ENCODE assay signal across 1 cellular context in the genomic region with DNA sequence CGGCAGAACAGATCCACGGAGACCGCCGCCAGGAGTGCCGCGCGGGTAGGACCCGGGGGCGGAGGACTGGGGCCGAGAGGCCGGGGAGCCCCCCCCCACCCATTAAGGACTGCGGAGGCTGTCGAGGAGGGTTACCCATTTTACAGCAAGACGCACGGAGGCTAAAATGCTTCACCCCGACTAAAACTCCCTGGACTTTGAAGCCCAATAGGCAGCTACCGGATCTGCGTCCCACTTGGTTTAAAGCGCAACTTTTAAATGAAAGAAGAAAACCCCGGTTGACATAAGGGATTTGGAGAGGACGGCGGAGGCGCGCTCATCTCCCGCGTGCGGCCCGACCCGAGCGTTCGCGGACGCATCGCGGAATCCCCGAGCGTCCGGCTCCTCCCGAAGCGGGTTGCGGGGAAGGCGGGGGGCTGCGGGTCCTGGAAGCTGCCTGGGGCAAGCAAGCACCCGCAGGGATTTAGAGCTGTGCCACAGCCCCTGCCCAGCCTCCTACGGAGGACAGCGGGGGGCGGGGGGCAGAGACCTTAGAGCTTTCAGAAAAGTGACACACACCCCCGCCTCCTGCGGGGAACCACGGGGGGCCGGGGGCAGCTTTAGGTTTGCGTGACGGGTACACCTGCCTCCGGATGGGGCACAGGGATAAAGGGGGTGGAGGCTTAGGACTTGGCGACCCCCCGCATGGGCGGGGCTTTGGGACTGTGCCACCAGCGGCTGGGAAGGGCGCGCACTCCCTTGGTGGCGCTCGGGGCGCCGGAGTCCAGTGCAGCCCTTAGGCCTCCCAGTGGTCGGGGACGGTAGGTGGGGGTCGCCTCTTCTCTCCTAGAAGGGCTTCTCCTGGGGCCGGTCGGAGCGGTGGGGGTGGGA.
TF ChIP-seq lines count a peak whose summit lies in the region.

No MANE protein-coding gene starts in this region.

TF ChIP-seq in IMR-90, 13 proteins besides CTCF, POLR2A, EP300 and RAD21 (continued from another document):
- TF ChIP-seq, protein P1, sequence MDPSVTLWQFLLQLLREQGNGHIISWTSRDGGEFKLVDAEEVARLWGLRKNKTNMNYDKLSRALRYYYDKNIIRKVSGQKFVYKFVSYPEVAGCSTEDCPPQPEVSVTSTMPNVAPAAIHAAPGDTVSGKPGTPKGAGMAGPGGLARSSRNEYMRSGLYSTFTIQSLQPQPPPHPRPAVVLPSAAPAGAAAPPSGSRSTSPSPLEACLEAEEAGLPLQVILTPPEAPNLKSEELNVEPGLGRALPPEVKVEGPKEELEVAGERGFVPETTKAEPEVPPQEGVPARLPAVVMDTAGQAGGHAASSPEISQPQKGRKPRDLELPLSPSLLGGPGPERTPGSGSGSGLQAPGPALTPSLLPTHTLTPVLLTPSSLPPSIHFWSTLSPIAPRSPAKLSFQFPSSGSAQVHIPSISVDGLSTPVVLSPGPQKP (IDR thresholded peaks at IDR 0.05; ENCODE audit: borderline replicate concordance, low read depth, low read length): no peak
- no peak for TF ChIP-seq MXI1 (IDR thresholded peaks at IDR 0.05; ENCODE audit: borderline replicate concordance, low read depth, low read length)
- no peak for TF ChIP-seq MAZ (IDR thresholded peaks at IDR 0.05; ENCODE audit: borderline replicate concordance, low read depth, low read length)
- no peak for TF ChIP-seq RCOR1 (IDR thresholded peaks at IDR 0.05; ENCODE audit: insufficient replicate concordance, low read length)
- TF ChIP-seq BHLHE40 (IDR thresholded peaks at IDR 0.05; ENCODE audit: low read depth, low read length): no peak
- TF ChIP-seq, protein P2, sequence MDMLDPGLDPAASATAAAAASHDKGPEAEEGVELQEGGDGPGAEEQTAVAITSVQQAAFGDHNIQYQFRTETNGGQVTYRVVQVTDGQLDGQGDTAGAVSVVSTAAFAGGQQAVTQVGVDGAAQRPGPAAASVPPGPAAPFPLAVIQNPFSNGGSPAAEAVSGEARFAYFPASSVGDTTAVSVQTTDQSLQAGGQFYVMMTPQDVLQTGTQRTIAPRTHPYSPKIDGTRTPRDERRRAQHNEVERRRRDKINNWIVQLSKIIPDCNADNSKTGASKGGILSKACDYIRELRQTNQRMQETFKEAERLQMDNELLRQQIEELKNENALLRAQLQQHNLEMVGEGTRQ (IDR thresholded peaks at IDR 0.05; ENCODE audit: low read depth, low read length): no peak
- no peak for TF ChIP-seq MAFK (IDR thresholded peaks at IDR 0.05; ENCODE audit: low read depth, low read length)
- TF ChIP-seq CEBPB (IDR thresholded peaks at IDR 0.05; ENCODE audit: low read depth, low read length): no peak
